2 cellular contexts compared by ENCODE assay signal in the genomic region with DNA sequence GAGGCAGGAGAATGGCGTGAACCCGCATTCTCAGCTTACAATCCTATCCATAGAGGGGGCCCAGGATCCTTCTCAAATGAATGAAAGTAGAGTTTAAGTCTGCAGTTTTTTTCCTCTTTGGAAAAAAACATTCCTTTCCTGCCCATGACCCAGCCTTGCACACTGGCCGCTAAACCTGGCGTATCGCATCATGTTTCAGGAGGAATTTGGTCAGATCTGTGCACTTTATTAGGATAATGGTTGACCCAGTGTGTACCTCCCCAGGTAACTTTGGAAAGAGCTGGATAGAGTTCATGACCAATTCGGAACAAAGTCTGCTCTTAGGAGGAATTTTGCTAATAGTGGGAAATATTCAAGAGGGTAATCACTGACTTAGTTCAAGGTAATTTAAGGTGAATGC.
TF ChIP-seq lines count a peak whose summit lies in the region.

No MANE protein-coding gene starts in this region.

TF ChIP-seq in liver, 16 proteins besides CTCF, POLR2A, EP300 and RAD21:
- peak; percentile 39 for TF ChIP-seq HNF4G (IDR thresholded peaks at IDR 0.05)
- peak; percentile 56 to 65 for TF ChIP-seq HNF4A (conservative IDR thresholded peaks at IDR 0.05)
- TF ChIP-seq, protein P1, sequence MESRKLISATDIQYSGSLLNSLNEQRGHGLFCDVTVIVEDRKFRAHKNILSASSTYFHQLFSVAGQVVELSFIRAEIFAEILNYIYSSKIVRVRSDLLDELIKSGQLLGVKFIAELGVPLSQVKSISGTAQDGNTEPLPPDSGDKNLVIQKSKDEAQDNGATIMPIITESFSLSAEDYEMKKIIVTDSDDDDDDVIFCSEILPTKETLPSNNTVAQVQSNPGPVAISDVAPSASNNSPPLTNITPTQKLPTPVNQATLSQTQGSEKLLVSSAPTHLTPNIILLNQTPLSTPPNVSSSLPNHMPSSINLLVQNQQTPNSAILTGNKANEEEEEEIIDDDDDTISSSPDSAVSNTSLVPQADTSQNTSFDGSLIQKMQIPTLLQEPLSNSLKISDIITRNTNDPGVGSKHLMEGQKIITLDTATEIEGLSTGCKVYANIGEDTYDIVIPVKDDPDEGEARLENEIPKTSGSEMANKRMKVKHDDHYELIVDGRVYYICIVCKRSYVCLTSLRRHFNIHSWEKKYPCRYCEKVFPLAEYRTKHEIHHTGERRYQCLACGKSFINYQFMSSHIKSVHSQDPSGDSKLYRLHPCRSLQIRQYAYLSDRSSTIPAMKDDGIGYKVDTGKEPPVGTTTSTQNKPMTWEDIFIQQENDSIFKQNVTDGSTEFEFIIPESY (IDR thresholded peaks at IDR 0.05): no peak
- TF ChIP-seq SP1 (IDR thresholded peaks at IDR 0.05): peak; percentile 32
- peak; percentile 46 to 62 for TF ChIP-seq RXRA (IDR thresholded peaks at IDR 0.05)

TF ChIP-seq in HepG2, 621 proteins besides CTCF, POLR2A, EP300 and RAD21:
- no peak for TF ChIP-seq ZNF737 (CRISPR knock-in tag; IDR thresholded peaks at IDR 0.05; ENCODE audit: borderline replicate concordance)
- TF ChIP-seq, protein P2, sequence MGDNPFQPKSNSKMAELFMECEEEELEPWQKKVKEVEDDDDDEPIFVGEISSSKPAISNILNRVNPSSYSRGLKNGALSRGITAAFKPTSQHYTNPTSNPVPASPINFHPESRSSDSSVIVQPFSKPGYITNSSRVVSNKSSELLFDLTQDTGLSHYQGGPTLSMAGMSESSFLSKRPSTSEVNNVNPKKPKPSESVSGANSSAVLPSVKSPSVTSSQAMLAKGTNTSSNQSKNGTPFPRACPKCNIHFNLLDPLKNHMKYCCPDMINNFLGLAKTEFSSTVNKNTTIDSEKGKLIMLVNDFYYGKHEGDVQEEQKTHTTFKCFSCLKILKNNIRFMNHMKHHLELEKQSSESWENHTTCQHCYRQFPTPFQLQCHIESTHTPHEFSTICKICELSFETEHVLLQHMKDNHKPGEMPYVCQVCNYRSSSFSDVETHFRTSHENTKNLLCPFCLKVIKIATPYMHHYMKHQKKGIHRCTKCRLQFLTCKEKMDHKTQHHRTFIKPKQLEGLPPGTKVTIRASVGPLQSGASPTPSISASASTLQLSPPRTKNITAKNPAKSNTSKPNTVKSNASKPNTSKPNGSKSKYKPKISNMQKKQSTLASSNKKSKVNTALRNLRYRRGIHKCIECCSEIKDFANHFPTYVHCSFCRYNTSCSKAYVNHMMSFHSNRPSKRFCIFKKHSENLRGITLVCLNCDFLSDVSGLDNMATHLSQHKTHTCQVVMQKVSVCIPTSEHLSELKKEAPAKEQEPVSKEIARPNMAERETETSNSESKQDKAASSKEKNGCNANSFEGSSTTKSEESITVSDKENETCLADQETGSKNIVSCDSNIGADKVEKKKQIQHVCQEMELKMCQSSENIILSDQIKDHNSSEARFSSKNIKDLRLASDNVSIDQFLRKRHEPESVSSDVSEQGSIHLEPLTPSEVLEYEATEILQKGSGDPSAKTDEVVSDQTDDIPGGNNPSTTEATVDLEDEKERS (CRISPR knock-in tag; IDR thresholded peaks at IDR 0.05): no peak
- TF ChIP-seq THYN1 (CRISPR knock-in tag; IDR thresholded peaks at IDR 0.05; ENCODE audit: borderline replicate concordance, low read depth): no peak
- TF ChIP-seq ZNF274 (CRISPR knock-in tag; IDR thresholded peaks at IDR 0.05): no peak
- no peak for TF ChIP-seq ZBTB7A (CRISPR knock-in tag; IDR thresholded peaks at IDR 0.05)
- TF ChIP-seq, protein P3, sequence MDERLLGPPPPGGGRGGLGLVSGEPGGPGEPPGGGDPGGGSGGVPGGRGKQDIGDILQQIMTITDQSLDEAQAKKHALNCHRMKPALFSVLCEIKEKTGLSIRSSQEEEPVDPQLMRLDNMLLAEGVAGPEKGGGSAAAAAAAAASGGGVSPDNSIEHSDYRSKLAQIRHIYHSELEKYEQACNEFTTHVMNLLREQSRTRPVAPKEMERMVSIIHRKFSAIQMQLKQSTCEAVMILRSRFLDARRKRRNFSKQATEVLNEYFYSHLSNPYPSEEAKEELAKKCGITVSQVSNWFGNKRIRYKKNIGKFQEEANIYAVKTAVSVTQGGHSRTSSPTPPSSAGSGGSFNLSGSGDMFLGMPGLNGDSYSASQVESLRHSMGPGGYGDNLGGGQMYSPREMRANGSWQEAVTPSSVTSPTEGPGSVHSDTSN (CRISPR knock-in tag; IDR thresholded peaks at IDR 0.05): no peak
- TF ChIP-seq ZNF430 (CRISPR knock-in tag; IDR thresholded peaks at IDR 0.05): no peak
- TF ChIP-seq NAIF1 (CRISPR knock-in tag; IDR thresholded peaks at IDR 0.05; ENCODE audit: borderline replicate concordance): no peak
- no peak for TF ChIP-seq XRCC5 (optimal IDR thresholded peaks at IDR 0.05; ENCODE audit: low read length)
- no peak for TF ChIP-seq ZNF263 (CRISPR knock-in tag; IDR thresholded peaks at IDR 0.05)
- TF ChIP-seq ZNF335 (CRISPR knock-in tag; IDR thresholded peaks at IDR 0.05): no peak
- no peak for TF ChIP-seq ZNF180 (CRISPR knock-in tag; IDR thresholded peaks at IDR 0.05; ENCODE audit: borderline replicate concordance, low read depth)
